In genomic region chr20:63023836-63024571, GRCh38 we compare ENCODE assay signal across 21 cellular contexts. TPM values are rescaled to one million over a fixed set of nuclear protein-coding genes. Genes with fewer than 3 reads are reported as not detected.
DNase-seq lines count a peak whose midpoint lies in the region; ATAC-seq and TF ChIP-seq lines count a peak whose summit lies in the region.
"Had no signal": no experiment of that assay in that cellular context is flagged by ENCODE, and none has a peak within 500 bp of the region (broad histone marks: within the 10 kb centered on the region; RNA-seq: fewer than 3 reads in every experiment).

No MANE protein-coding gene starts in this region.

- H3K4me3 ChIP-seq in BE2C (ENCODE audit: low read depth, low read length) (no peak overlapping the region), lower lobe of right lung (no peak overlapping the region)
- no peak overlapping the region for H3K4me3 ChIP-seq in effector memory CD4-positive, alpha-beta T cell (ENCODE audit: insufficient read depth, low read depth, low read length, poor library complexity, severe bottlenecking)
- H3K4me3 ChIP-seq: GM23338, SJCRH30 had no signal

- H3K27me3 ChIP-seq in BE2C (peaks cover 60% of the 10 kb centered on the region), lower lobe of right lung (ENCODE audit: low read depth) (peaks cover 87% of the 10 kb centered on the region)
- peaks cover 7% of the 10 kb centered on the region for H3K27me3 ChIP-seq in effector memory CD4-positive, alpha-beta T cell (replicated peaks; ENCODE audit: control insufficient read depth, insufficient read depth, low read length, poor library complexity, severe bottlenecking)

- ATAC-seq in lower lobe of right lung, result no peak
- ATAC-seq in HG03196 (IDR thresholded peaks at IDR 0.05; ENCODE audit: unreplicated experiment), result no peak
- ATAC-seq: GM23338 had no signal

- no peak for TF ChIP-seq CTCF in BE2C (IDR thresholded peaks at IDR 0.05; ENCODE audit: low read depth, low read length)
- TF ChIP-seq CTCF in lower lobe of right lung (IDR thresholded peaks at IDR 0.05), result no peak

- H3K4me1 ChIP-seq in BE2C (no peaks in the 10 kb centered on the region; the same call in 1 of the 2 replicates), lower lobe of right lung (peaks cover 8% of the 10 kb centered on the region)
- H3K4me1 ChIP-seq in effector memory CD4-positive, alpha-beta T cell (ENCODE audit: control insufficient read depth, insufficient read depth, low read length, poor library complexity, severe bottlenecking), result no peaks in the 10 kb centered on the region
- H3K4me1 ChIP-seq: SJCRH30 had no signal

- intact Hi-C loops in lower lobe of right lung (cut with DNase I), result no loop called here

- DNase-seq in NCI-H2227 (lab: John Stamatoyannopoulos, UW; ENCODE audit: unreplicated experiment) (peak; percentile 35), NCI-H2227 treated with DMSO at 0.1 percent for 48 hours (lab: John Stamatoyannopoulos, UW) (no peak), BE2C (peak; percentile 3), NCI-H69 (lab: John Stamatoyannopoulos, UW) (peak; percentile 21), lower lobe of right lung (peak; percentile 16), RKO (ENCODE audit: low spot score) (no peak)
- no peak for DNase-seq in effector memory CD4-positive, alpha-beta T cell
- DNase-seq: DND-41, NCI-H1048, NCI-H2081 treated with DMSO at 0.1 percent for 48 hours, NCI-H226, NCI-H524 treated with DMSO at 0.1 percent for 48 hours, SJCRH30 had no signal

- H3K9me3 ChIP-seq in BE2C, result no peaks in the 10 kb centered on the region; the same call in 1 of the 2 replicates
- H3K9me3 ChIP-seq in lower lobe of right lung, result no peaks in the 10 kb centered on the region
- H3K9me3 ChIP-seq in effector memory CD4-positive, alpha-beta T cell (ENCODE audit: control insufficient read depth, low read length), result no peaks in the 10 kb centered on the region
- H3K9me3 ChIP-seq: SJCRH30 had no signal

- no peaks in the 10 kb centered on the region for H3K36me3 ChIP-seq in BE2C
- H3K36me3 ChIP-seq in lower lobe of right lung, result no peaks in the 10 kb centered on the region
- no peaks in the 10 kb centered on the region for H3K36me3 ChIP-seq in effector memory CD4-positive, alpha-beta T cell (ENCODE audit: control insufficient read depth, insufficient read depth, low read length)
- H3K36me3 ChIP-seq: SJCRH30 had no signal

- H3K27ac ChIP-seq in lower lobe of right lung, result no peak overlapping the region
- no peak overlapping the region for H3K27ac ChIP-seq in effector memory CD4-positive, alpha-beta T cell (ENCODE audit: insufficient read depth, low read length, poor library complexity, severe bottlenecking)
- H3K27ac ChIP-seq: 22Rv1, SJCRH30 had no signal

RNA-seq across cellular contexts. Expression of gene BHLHE23, which starts 17.2 kb away (rescaled TPM):
- polyA plus RNA-seq in BE2C (2012; ENCODE audit: insufficient read depth, insufficient read length, low read depth), result not detected
- total RNA-seq in lower lobe of right lung, result not detected
- total RNA-seq: MCF 10A, OCI-LY7, RPMI7951, SJCRH30 had no signal
- polyA plus RNA-seq: AG04450, BJ had no signal

Comparison
In these comparisons a context has a peak if more than half of its experiments do, and no peak if none do; other contexts are left out.
1. DNase-seq: peak in NCI-H2227 (single experiment), BE2C (single experiment), NCI-H69 (single experiment) and lower lobe of right lung (single experiment); none in NCI-H2227 treated with DMSO at 0.1 percent for 48 hours (single experiment), RKO (single experiment) and effector memory CD4-positive, alpha-beta T cell (0 of 3).